26 cellular contexts compared by ENCODE assay signal in genomic region chr4:95379633-95380032, GRCh38.
"Had no signal": no experiment of that assay in that cellular context is flagged by ENCODE, and none has a peak within 500 bp of the region (broad histone marks: within the 10 kb centered on the region; RNA-seq: fewer than 3 reads in every experiment).

No MANE protein-coding gene starts in this region.

- H3K36me3 Mint-ChIP-seq: naive thymus-derived CD4-positive, alpha-beta T cell; natural killer cell; stimulated activated memory B cell treated with anti-CD40 and anti-IgM and Interleukin-4, amounts not matched to agents 10 μg/mL and 1 μg/mL and 100 μg/mL, for 72 hours had no signal

- DNase-seq: naive thymus-derived CD4-positive, alpha-beta T cell; natural killer cell; occipital lobe; ovary; posterior cingulate gyrus; psoas muscle; right cardiac atrium; right lobe of liver; sigmoid colon; spleen; stimulated activated CD4-positive, alpha-beta T cell treated with anti-CD3 and anti-CD28 coated beads, Interleukin-12 subunit alpha, Interleukin-12 subunit beta, amount 100 ng/mL, for 4 hours; stimulated activated CD4-positive, alpha-beta T cell treated with anti-CD3 and anti-CD28 coated beads, Interleukin-1b, Interleukin-23, amount 100 ng/mL, for 48 hours; stimulated activated CD4-positive, alpha-beta T cell treated with anti-CD3 and anti-CD28 coated beads, Interleukin-4, amount 100 ng/mL, for 1 hour; stimulated activated CD4-positive, alpha-beta T cell treated with anti-CD3 and anti-CD28 coated beads, Interleukin-4, amount 100 ng/mL, for 4 hours; stimulated activated CD8-positive, alpha-beta memory T cell treated with anti-CD3 and anti-CD28 coated beads, Interleukin-4, amount 100 ng/mL, for 48 hours; stimulated activated naive CD4-positive, alpha-beta T cell; stimulated activated naive CD8-positive, alpha-beta T cell treated with anti-CD3 and anti-CD28 coated beads, Interleukin-15, amount 100 ng/mL, for 72 hours; stimulated activated naive CD8-positive, alpha-beta T cell treated with anti-CD3 and anti-CD28 coated beads, Interleukin-15, Interleukin-2, amounts not matched to agents 100 U/mL and 50 U/mL, for 24 hours; substantia nigra; thyroid gland; trophoblast cell; upper lobe of left lung had no signal

- H3K4me3 Mint-ChIP-seq: naive thymus-derived CD4-positive, alpha-beta T cell; natural killer cell; nephron; neural progenitor cell; stimulated activated memory B cell treated with anti-CD40 and anti-IgM and Interleukin-4, amounts not matched to agents 10 μg/mL and 1 μg/mL and 100 μg/mL, for 72 hours; stimulated activated naive CD8-positive, alpha-beta T cell treated with anti-CD3 and anti-CD28 coated beads, Interleukin-15, amount 100 ng/mL, for 72 hours had no signal

- ATAC-seq: naive thymus-derived CD4-positive, alpha-beta T cell; natural killer cell; psoas muscle; right cardiac atrium; right lobe of liver; stimulated activated memory B cell treated with anti-CD40 and anti-IgM and Interleukin-4, amounts not matched to agents 10 μg/mL and 1 μg/mL and 100 μg/mL, for 72 hours; stimulated activated naive CD8-positive, alpha-beta T cell treated with anti-CD3 and anti-CD28 coated beads, Interleukin-15, amount 100 ng/mL, for 72 hours; stimulated activated naive CD8-positive, alpha-beta T cell treated with anti-CD3 and anti-CD28 coated beads, Interleukin-15, Interleukin-2, amounts not matched to agents 100 U/mL and 50 U/mL, for 24 hours had no signal

- H3K9me3 Mint-ChIP-seq: naive thymus-derived CD4-positive, alpha-beta T cell; nephron; neural progenitor cell; stimulated activated memory B cell treated with anti-CD40 and anti-IgM and Interleukin-4, amounts not matched to agents 10 μg/mL and 1 μg/mL and 100 μg/mL, for 72 hours; stimulated activated naive CD8-positive, alpha-beta T cell treated with anti-CD3 and anti-CD28 coated beads, Interleukin-15, amount 100 ng/mL, for 72 hours had no signal

- H3K4me1 Mint-ChIP-seq: naive thymus-derived CD4-positive, alpha-beta T cell; natural killer cell; stimulated activated memory B cell treated with anti-CD40 and anti-IgM and Interleukin-4, amounts not matched to agents 10 μg/mL and 1 μg/mL and 100 μg/mL, for 72 hours; stimulated activated naive CD8-positive, alpha-beta T cell treated with anti-CD3 and anti-CD28 coated beads, Interleukin-15, amount 100 ng/mL, for 72 hours had no signal

- H3K27me3 Mint-ChIP-seq: stimulated activated memory B cell treated with anti-CD40 and anti-IgM and Interleukin-4, amounts not matched to agents 10 μg/mL and 1 μg/mL and 100 μg/mL, for 72 hours; stimulated activated naive CD8-positive, alpha-beta T cell treated with anti-CD3 and anti-CD28 coated beads, Interleukin-15, amount 100 ng/mL, for 72 hours had no signal

- H3K27ac Mint-ChIP-seq: naive thymus-derived CD4-positive, alpha-beta T cell; natural killer cell; neural progenitor cell; progenitor cell of endocrine pancreas; stimulated activated memory B cell treated with anti-CD40 and anti-IgM and Interleukin-4, amounts not matched to agents 10 μg/mL and 1 μg/mL and 100 μg/mL, for 72 hours; stimulated activated naive CD8-positive, alpha-beta T cell treated with anti-CD3 and anti-CD28 coated beads, Interleukin-15, amount 100 ng/mL, for 72 hours had no signal
